Comparison of ENCODE assay signal across 8 cellular contexts in genomic region chr11:119121008-119121810, GRCh38.
DNase-seq lines count a peak whose midpoint lies in the region; ATAC-seq and TF ChIP-seq lines count a peak whose summit lies in the region.

TSS of gene HINFP (plus strand) at chr11:119121580. CDS start at chr11:119126945, 5,365 bp downstream.

- H3K9me3 Mint-ChIP-seq in activated naive CD4-positive, alpha-beta T cell treated with anti-CD3 and anti-CD28 coated beads, Interleukin-2, amount 50 U/mL, for 24 hours: no peaks in the 10 kb centered on the region

- ATAC-seq in HG02588 (IDR thresholded peaks at IDR 0.05; ENCODE audit: unreplicated experiment) (peak; percentile 96), SK-N-SH treated with all-trans-retinoic acid at 6 μM for 48 hours (peak; percentile 99)

- H3K27ac Mint-ChIP-seq in activated naive CD4-positive, alpha-beta T cell treated with anti-CD3 and anti-CD28 coated beads, Interleukin-2, amount 50 U/mL, for 24 hours: peak within 1 kb of the TSS; percentile 91

- peaks cover 5% of the 10 kb centered on the region for H3K36me3 Mint-ChIP-seq in activated naive CD4-positive, alpha-beta T cell treated with anti-CD3 and anti-CD28 coated beads, Interleukin-2, amount 50 U/mL, for 24 hours

- peaks cover 7% of the 10 kb centered on the region for H3K36me3 ChIP-seq in GM06990 (ENCODE audit: control insufficient read depth, insufficient read depth, low read length)

- H3K27me3 Mint-ChIP-seq in activated naive CD4-positive, alpha-beta T cell treated with anti-CD3 and anti-CD28 coated beads, Interleukin-2, amount 50 U/mL, for 24 hours: no peaks in the 10 kb centered on the region

- H3K4me1 Mint-ChIP-seq in activated naive CD4-positive, alpha-beta T cell treated with anti-CD3 and anti-CD28 coated beads, Interleukin-2, amount 50 U/mL, for 24 hours: peaks cover 53% of the 10 kb centered on the region

- peak; percentile 100 for DNase-seq in GM06990 (ENCODE audit: extremely low read depth, insufficient read length)
- DNase-seq in NCI-H1092 (lab: John Stamatoyannopoulos, UW): peak; percentile 100
- DNase-seq in germinal center (ENCODE audit: low spot score): peak; percentile 99
- peak; percentile 93 for DNase-seq in non-pigmented ciliary epithelial cell (ENCODE audit: low read depth)
- DNase-seq in superior temporal gyrus (ENCODE audit: extremely low spot score): peak; percentile 99

- TF ChIP-seq CTCF in GM06990 (IDR thresholded peaks at IDR 0.05; ENCODE audit: insufficient read depth, low read length, poor library complexity, severe bottlenecking): no peak

- peak within 1 kb of the TSS; percentile 99 for H3K4me3 ChIP-seq in GM06990 (replicated peaks; ENCODE audit: low read depth, low read length)

- H3K27me3 ChIP-seq in GM06990 (replicated peaks; ENCODE audit: control insufficient read depth, insufficient read depth, low read length): no peaks in the 10 kb centered on the region

- H3K4me3 Mint-ChIP-seq in activated naive CD4-positive, alpha-beta T cell treated with anti-CD3 and anti-CD28 coated beads, Interleukin-2, amount 50 U/mL, for 24 hours: peak within 1 kb of the TSS; percentile 97

TF ChIP-seq in SK-N-SH treated with all-trans-retinoic acid at 6 μM for 48 hours, 23 proteins besides CTCF, POLR2A, EP300 and RAD21:
- TF ChIP-seq ZFP3 (CRISPR knock-in tag; IDR thresholded peaks at IDR 0.05) (no peak), PATZ1 (CRISPR knock-in tag; IDR thresholded peaks at IDR 0.05; ENCODE audit: borderline replicate concordance) (no peak), BACH2 (CRISPR knock-in tag; IDR thresholded peaks at IDR 0.05; ENCODE audit: borderline replicate concordance) (no peak), ZC3H10 (CRISPR knock-in tag; IDR thresholded peaks at IDR 0.05) (no peak), ISL1 (CRISPR knock-in tag; IDR thresholded peaks at IDR 0.05) (no peak)

Comparison
In these comparisons a context has a peak if more than half of its experiments do, and no peak if none do; other contexts are left out.
1. Peak in every context shown above with its lines: DNase-seq, ATAC-seq and H3K4me3 ChIP-seq.